In genomic region chr13:27822258-27822872, GRCh38 we compare ENCODE assay signal across 20 cellular contexts. TPM values are rescaled to one million over a fixed set of nuclear protein-coding genes. Genes with fewer than 3 reads are reported as not detected.
DNase-seq lines count a peak whose midpoint lies in the region; TF ChIP-seq lines count a peak whose summit lies in the region.
"Had no signal": no experiment of that assay in that cellular context is flagged by ENCODE, and none has a peak within 500 bp of the region (broad histone marks: within the 10 kb centered on the region; RNA-seq: fewer than 3 reads in every experiment).

No MANE protein-coding gene starts in this region.

- TF ChIP-seq CTCF in choroid plexus epithelial cell (conservative IDR thresholded peaks at IDR 0.05; ENCODE audit: low read depth, low read length), result no peak
- TF ChIP-seq CTCF in mesothelial cell of epicardium (IDR thresholded peaks at IDR 0.05; ENCODE audit: unreplicated experiment), result no peak

- H3K27ac ChIP-seq in HUES48 (ENCODE audit: low read depth, low read length), result no peak overlapping the region
- H3K27ac ChIP-seq in SJCRH30, result no peak overlapping the region
- H3K27ac ChIP-seq: Peyer's patch had no signal

- H3K36me3 ChIP-seq in HUES48 (ENCODE audit: control insufficient read depth, insufficient read depth, low read length) (no peaks in the 10 kb centered on the region), iPS-15b (ENCODE audit: control insufficient read depth, insufficient read depth, low read length) (no peaks in the 10 kb centered on the region), SJCRH30 (no peaks in the 10 kb centered on the region)
- H3K36me3 ChIP-seq: Peyer's patch had no signal

- H3K27me3 Mint-ChIP-seq in mesothelial cell of epicardium (ENCODE audit: low read depth), result peaks cover 97% of the 10 kb centered on the region

- H3K27me3 ChIP-seq in HUES48 (ENCODE audit: control insufficient read depth, insufficient read depth, low read length) (peaks cover 96% of the 10 kb centered on the region), iPS-15b (ENCODE audit: control insufficient read depth, insufficient read depth, low read length) (peaks cover 97% of the 10 kb centered on the region), SJCRH30 (peaks cover 61% of the 10 kb centered on the region)

- no peaks in the 10 kb centered on the region for H3K9me3 ChIP-seq in HUES48 (ENCODE audit: control insufficient read depth, insufficient read depth, low read length)
- no peaks in the 10 kb centered on the region for H3K9me3 ChIP-seq in iPS-15b (ENCODE audit: control insufficient read depth, insufficient read depth, low read length)
- H3K9me3 ChIP-seq in SJCRH30 (replicated peaks), result peaks cover 4% of the 10 kb centered on the region; the same call in 1 of the 2 replicates
- H3K9me3 ChIP-seq: Peyer's patch had no signal

- H3K9ac ChIP-seq in HUES48 (ENCODE audit: low read depth, low read length), result no peak overlapping the region
- no peak overlapping the region for H3K9ac ChIP-seq in iPS-15b (ENCODE audit: low read depth, low read length)

- no peak overlapping the region for H3K4me3 Mint-ChIP-seq in mesothelial cell of epicardium

- no peaks in the 10 kb centered on the region for H3K36me3 Mint-ChIP-seq in mesothelial cell of epicardium

- H3K4me1 Mint-ChIP-seq in mesothelial cell of epicardium, result no peaks in the 10 kb centered on the region

- 0 out of 2 replicates have a peak overlapping the region, but pooled peaks have one; percentile 6 for H3K4me3 ChIP-seq in HUES48 (ENCODE audit: low read depth, low read length)
- H3K4me3 ChIP-seq in choroid plexus epithelial cell (ENCODE audit: low read depth, low read length), result no peak overlapping the region
- peak overlapping the region; percentile 5 for H3K4me3 ChIP-seq in iPS-15b (ENCODE audit: low read depth, low read length)
- no peak overlapping the region for H3K4me3 ChIP-seq in SJCRH30
- H3K4me3 ChIP-seq: Peyer's patch had no signal

- no peaks in the 10 kb centered on the region for H3K9me3 Mint-ChIP-seq in mesothelial cell of epicardium

- DNase-seq in ELF-1 (ENCODE audit: low read depth, low spot score), result peak; percentile 26
- DNase-seq in choroid plexus epithelial cell (ENCODE audit: low read depth), result peak; percentile 19
- no peak for DNase-seq in SJCRH30
- DNase-seq in activated CD4-positive, CD25-positive, alpha-beta regulatory T cell treated with anti-CD3 and anti-CD28 coated beads, Interleukin-2, amount 50 U/mL, for 72 hours, result no peak
- DNase-seq in mesothelial cell of epicardium (ENCODE audit: low spot score in 2 of 2, unreplicated experiment in 2 of 2), result no peak
- DNase-seq in activated CD4-positive, alpha-beta T cell treated with anti-CD3 and anti-CD28 coated beads for 1 hour, result no peak
- DNase-seq: AML-193, Calu3, Kasumi-1, MV-4-11, NCI-H1417 treated with DMSO at 0.1 percent for 48 hours, NCI-H2029 treated with DMSO at 0.1 percent for 48 hours, NCI-H2227 treated with DMSO at 0.1 percent for 48 hours, NCI-H526 treated with DMSO at 0.1 percent for 48 hours, Peyer's patch, Right ventricle myocardium superior had no signal

- H3K4me1 ChIP-seq in HUES48 (ENCODE audit: control insufficient read depth, insufficient read depth, low read length) (peaks cover 50% of the 10 kb centered on the region), iPS-15b (ENCODE audit: control insufficient read depth, insufficient read depth, low read length) (peaks cover 28% of the 10 kb centered on the region), SJCRH30 (no peaks in the 10 kb centered on the region)

- no peak overlapping the region for H3K27ac Mint-ChIP-seq in mesothelial cell of epicardium

RNA-seq across cellular contexts. Expression of gene GSX1, which starts 30.1 kb away (rescaled TPM):
- total RNA-seq in SJCRH30 (2014; rRNA removed; shearing (Covaris generic)), result not detected in 2 replicates
- total RNA-seq in mesothelial cell of epicardium, result not detected in 3 replicates
- total RNA-seq: Calu3, Daoy, H7, Peyer's patch, Right ventricle myocardium superior had no signal

Comparison
In these comparisons a context has a peak if more than half of its experiments do, and no peak if none do; other contexts are left out.
1. DNase-seq: peak in ELF-1 (single experiment) and choroid plexus epithelial cell (single experiment); none in SJCRH30 (0 of 2), activated CD4-positive, CD25-positive, alpha-beta regulatory T cell treated with anti-CD3 and anti-CD28 coated beads, Interleukin-2, amount 50 U/mL, for 72 hours (single experiment), mesothelial cell of epicardium (0 of 2) and activated CD4-positive, alpha-beta T cell treated with anti-CD3 and anti-CD28 coated beads for 1 hour (single experiment).
2. H3K4me3 ChIP-seq: peak in HUES48 (single experiment) and iPS-15b (single experiment); none in choroid plexus epithelial cell (single experiment) and SJCRH30 (single experiment).